ENCODE assay signal across 8 cellular contexts in the genomic region with DNA sequence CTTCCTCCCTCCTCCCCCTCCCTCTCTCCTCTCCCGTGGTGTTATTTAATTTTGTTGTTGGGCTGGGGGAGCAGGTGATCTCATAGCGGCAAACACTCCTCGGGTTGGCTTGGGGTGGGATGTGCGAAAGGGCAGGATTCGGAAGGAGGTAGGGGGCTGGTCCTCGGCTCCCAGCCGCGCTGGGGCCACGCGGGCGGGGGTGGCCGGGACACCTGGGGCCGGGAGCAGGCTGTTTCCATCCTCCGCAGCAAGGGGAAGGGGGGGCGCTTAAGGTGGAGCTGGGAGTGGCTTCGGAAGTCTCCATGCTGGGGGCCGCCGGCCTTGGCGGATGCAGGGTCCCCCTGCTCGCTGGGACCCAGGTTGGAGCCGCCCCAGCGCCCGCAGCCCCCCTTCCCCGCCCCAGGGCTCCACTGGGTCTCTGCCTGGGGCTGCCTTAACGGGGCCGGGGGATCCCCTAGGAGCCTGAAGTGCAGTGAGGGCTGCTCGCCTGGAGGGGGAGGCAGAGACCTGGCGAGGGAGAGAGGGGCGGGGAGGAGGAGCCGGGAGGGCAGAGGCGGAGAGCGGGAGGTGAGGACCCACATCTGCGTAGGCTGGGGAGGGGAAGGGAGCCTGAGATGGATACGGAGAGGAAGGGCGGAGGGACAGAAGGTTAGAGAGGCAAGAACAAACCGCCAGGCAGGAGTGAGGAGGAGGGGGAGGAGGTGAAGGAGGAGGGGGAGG. TPM values are rescaled to one million over a fixed set of nuclear protein-coding genes. Genes with fewer than 3 reads are reported as not detected.
DNase-seq lines count a peak whose midpoint lies in the region; ATAC-seq, FAIRE-seq and TF ChIP-seq lines count a peak whose summit lies in the region.

No MANE protein-coding gene starts in this region.

- intact Hi-C loops in activated B cell treated with CpG ODN at 0.5 μM for 24 hours (cut with micrococcal nuclease), result loop anchor here (1.0 to 2.0 kb wide), 10 partner anchors 8 to 346 kb away; a partner anchor contains a TSS
- intact Hi-C loops in kidney (cut with DNase I), result no loop called here

- no peaks in the 10 kb centered on the region for H3K27me3 Mint-ChIP-seq in activated B cell treated with CpG ODN at 0.5 μM for 24 hours

- ATAC-seq in HG03135 (IDR thresholded peaks at IDR 0.05; ENCODE audit: unreplicated experiment), result peak; percentile 51
- ATAC-seq in activated B cell treated with CpG ODN at 0.5 μM for 24 hours (ENCODE audit: low read depth), result peak; percentile 90

- no peaks in the 10 kb centered on the region for H3K36me3 ChIP-seq in kidney (ENCODE audit: control insufficient read depth in 1 of 2, insufficient read depth in 2 of 2, low read length in 2 of 2)

- TF ChIP-seq CTCF in activated B cell treated with CpG ODN at 0.5 μM for 24 hours (IDR thresholded peaks at IDR 0.05), result no peak
- TF ChIP-seq CTCF in cardiac fibroblast (IDR thresholded peaks at IDR 0.05; ENCODE audit: low read depth, low read length), result peak; percentile 91
- TF ChIP-seq CTCF in kidney (IDR thresholded peaks at IDR 0.05; ENCODE audit: borderline replicate concordance, extremely low read depth, insufficient read depth), result peak; percentile 88

- H3K4me3 ChIP-seq in cardiac fibroblast (replicated peaks in 1 of 2; ENCODE audit: low read depth in 2 of 2, low read length in 2 of 2) (peak overlapping the region; percentile 48 to 50), kidney (ENCODE audit: low read length in 2 of 2) (peak overlapping the region; percentile 52 to 70)

- peak overlapping the region; percentile 87 to 95 for H3K27ac ChIP-seq in kidney (ENCODE audit: low read depth in 2 of 2, low read length in 2 of 2)

- peak overlapping the region; percentile 92 for H3K27ac Mint-ChIP-seq in activated B cell treated with CpG ODN at 0.5 μM for 24 hours

- H3K9me3 ChIP-seq in kidney (ENCODE audit: control insufficient read depth in 1 of 2, low read length in 2 of 2), result no peaks in the 10 kb centered on the region

- peaks cover 2% of the 10 kb centered on the region for H3K36me3 Mint-ChIP-seq in activated B cell treated with CpG ODN at 0.5 μM for 24 hours (ENCODE audit: low read depth)

- peak; percentile 88 to 89 for DNase-seq in NCI-H2081 (lab: John Stamatoyannopoulos, UW)
- DNase-seq in NCI-H2081 treated with DMSO at 0.1 percent for 48 hours (lab: John Stamatoyannopoulos, UW), result no peak
- DNase-seq in NCI-H345 (lab: John Stamatoyannopoulos, UW), result peak; percentile 84
- DNase-seq in activated B cell treated with CpG ODN at 0.5 μM for 24 hours, result peak; percentile 91
- DNase-seq in cardiac fibroblast (ENCODE audit: low read depth in 2 of 2), result peak; percentile 77 to 89
- peak; percentile 96 for DNase-seq in kidney
- DNase-seq in stimulated activated CD4-positive, alpha-beta T cell treated with anti-CD3 and anti-CD28 coated beads, Interleukin-15, amount 100 ng/mL, for 1 hour (ENCODE audit: low read depth in 1 of 2, low spot score in 1 of 2), result peak; percentile 77 to 83

- CTCF ChIA-PET in activated B cell treated with CpG ODN at 0.5 μM for 24 hours (lab: Charles Lee), result interaction anchor here (1.0 to 2.4 kb wide), 10 partner anchors 9 to 196 kb away, joined by 3 to 15 read pairs (median 6); a partner anchor contains a TSS

- FAIRE-seq in kidney (lab: Jason Lieb, UNC), result no peak

- peaks cover 0 to 7% of the 10 kb centered on the region in 2 donors for H3K4me1 ChIP-seq in kidney (ENCODE audit: control insufficient read depth in 1 of 2, insufficient read depth in 1 of 2, low read depth in 1 of 2, low read length in 2 of 2)

- H3K9ac ChIP-seq in kidney (ENCODE audit: low read length in 2 of 2), result peak overlapping the region; percentile 15 to 82

- POLR2A ChIA-PET in activated B cell treated with CpG ODN at 0.5 μM for 24 hours (lab: Charles Lee), result interaction anchor here (0.6 to 2.7 kb wide), 14 partner anchors 9 to 324 kb away, joined by 3 to 44 read pairs (median 4); a partner anchor contains a TSS

- no peaks in the 10 kb centered on the region for H3K9me3 Mint-ChIP-seq in activated B cell treated with CpG ODN at 0.5 μM for 24 hours

- peak overlapping the region; percentile 93 for H3K4me3 Mint-ChIP-seq in activated B cell treated with CpG ODN at 0.5 μM for 24 hours

- peaks cover 49% of the 10 kb centered on the region for H3K4me1 Mint-ChIP-seq in activated B cell treated with CpG ODN at 0.5 μM for 24 hours

RNA-seq across cellular contexts. Expression of a gene that starts 0.4 kb away (rescaled TPM):
- 9.5 and 10.3 TPM in 2 replicates for total RNA-seq in activated B cell treated with CpG ODN at 0.5 μM for 24 hours
- total RNA-seq in kidney, result 11.6 TPM
- polyA plus RNA-seq in kidney (ENCODE audit: insufficient read depth, low read depth, low replicate concordance), result 42.3 TPM

RNA-seq across cellular contexts. Expression of a gene that starts 9.2 kb away (rescaled TPM):
- total RNA-seq in activated B cell treated with CpG ODN at 0.5 μM for 24 hours, result 8.7 and 9.2 TPM in 2 replicates
- 14.5 TPM for total RNA-seq in kidney
- 20.4 TPM for polyA plus RNA-seq in kidney (ENCODE audit: insufficient read depth, low read depth, low replicate concordance)

RNA-seq across cellular contexts. Expression of a gene that starts 26.5 kb away (rescaled TPM):
- 0.54 and 0.71 TPM in 2 replicates for total RNA-seq in activated B cell treated with CpG ODN at 0.5 μM for 24 hours
- 0.85 TPM for total RNA-seq in kidney
- 0.52 TPM for polyA plus RNA-seq in kidney (ENCODE audit: insufficient read depth, low read depth, low replicate concordance)

RNA-seq across cellular contexts. Expression of a gene that starts 27.0 kb away (rescaled TPM):
- total RNA-seq in activated B cell treated with CpG ODN at 0.5 μM for 24 hours (38.2 and 48.5 TPM in 2 replicates), kidney (23.3 TPM)
- polyA plus RNA-seq in kidney (ENCODE audit: insufficient read depth, low read depth, low replicate concordance), result 37.2 TPM

RNA-seq across cellular contexts. Expression of a gene that starts 27.4 kb away (rescaled TPM):
- total RNA-seq in activated B cell treated with CpG ODN at 0.5 μM for 24 hours (2,427 and 2,762 TPM in 2 replicates), kidney (986 TPM)
- 1,596 TPM for polyA plus RNA-seq in kidney (ENCODE audit: insufficient read depth, low read depth, low replicate concordance)
